ENCODE assay signal across 8 cellular contexts in the genomic region with DNA sequence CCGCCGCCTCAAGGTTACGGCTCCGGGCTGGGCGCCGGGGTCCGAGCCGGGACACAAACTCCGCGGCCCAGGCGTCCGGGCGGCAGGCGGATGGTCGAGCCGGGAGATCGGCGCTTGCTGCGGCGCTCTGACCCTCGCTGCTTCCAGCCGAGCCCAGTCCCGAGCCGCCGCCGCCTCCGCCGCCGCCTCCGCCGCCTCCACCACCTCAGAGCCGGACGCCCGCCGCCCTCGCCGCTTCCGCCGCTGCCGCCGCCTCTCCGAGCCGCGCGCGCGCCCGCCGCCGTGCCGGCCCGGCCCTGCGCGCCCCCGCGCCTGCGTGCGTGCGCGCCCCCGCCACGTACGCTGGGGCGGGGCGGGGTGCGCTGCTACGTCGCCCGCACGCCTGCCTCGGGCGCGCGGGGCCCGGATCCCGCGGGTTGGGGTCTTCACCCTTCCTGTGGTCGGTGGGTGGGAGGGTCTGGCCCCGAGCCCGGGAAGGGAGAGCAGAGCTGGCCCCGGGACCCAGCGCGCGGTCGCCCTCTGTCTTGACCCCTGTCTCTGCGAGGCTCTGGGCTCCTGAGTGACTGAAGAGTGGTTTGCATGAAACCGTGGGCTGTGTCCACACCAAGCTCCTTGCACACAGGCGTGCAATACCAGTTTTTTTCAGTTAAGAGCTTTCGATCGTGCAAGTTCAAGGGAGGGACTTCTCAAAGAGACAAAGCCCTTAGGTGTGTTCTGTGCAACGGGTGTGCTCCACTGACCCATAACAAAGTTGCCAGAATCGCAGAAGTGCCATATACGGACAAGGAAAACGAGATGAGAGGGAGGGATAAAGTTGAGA. TPM values are rescaled to one million over a fixed set of nuclear protein-coding genes. Genes with fewer than 3 reads are reported as not detected.
DNase-seq lines count a peak whose midpoint lies in the region; ATAC-seq and TF ChIP-seq lines count a peak whose summit lies in the region.

Gene SMURF1 (minus strand): TSS at position 256 of the 820 bp plus-strand sequence. CDS start 328 bp downstream, outside the sequence.

- H3K36me3 Mint-ChIP-seq in neural progenitor cell: peaks cover 2% of the 10 kb centered on the region

- H2AFZ ChIP-seq in neural progenitor cell (replicated peaks): peak within 1 kb of the TSS; percentile 96

- no peaks in the 10 kb centered on the region for H3K27me3 ChIP-seq in HL-60 (ENCODE audit: insufficient read depth, poor library complexity, severe bottlenecking)
- no peaks in the 10 kb centered on the region for H3K27me3 ChIP-seq in neural progenitor cell
- no peaks in the 10 kb centered on the region for H3K27me3 ChIP-seq in stomach smooth muscle (ENCODE audit: control insufficient read depth in 1 of 2, insufficient read depth in 2 of 2, low read length in 2 of 2)

- peak within 1 kb of the TSS; percentile 92 for H3K4me3 Mint-ChIP-seq in neural progenitor cell

- peaks cover 6% of the 10 kb centered on the region for H3K27me3 Mint-ChIP-seq in neural progenitor cell (ENCODE audit: insufficient read depth, low read depth)

- in situ Hi-C loops in Caki2 (cut with HindIII; ENCODE audit: low pct_unique_long_range_greater_than_20kb, low sequenced_read_pairs): no loop called here

- H3K4me2 ChIP-seq in neural progenitor cell: peak within 1 kb of the TSS; percentile 94

- H3K4me1 ChIP-seq in neural progenitor cell (peaks cover 26% of the 10 kb centered on the region), stomach smooth muscle (ENCODE audit: control insufficient read depth, insufficient read depth, low read length) (peaks cover 10% of the 10 kb centered on the region)

- H3K4me3 ChIP-seq in HL-60 (replicated peaks; ENCODE audit: insufficient read depth, low read length) (peak within 1 kb of the TSS; percentile 78), neural progenitor cell (peak within 1 kb of the TSS; percentile 96), stomach smooth muscle (ENCODE audit: low read length in 2 of 2) (peak within 1 kb of the TSS; percentile 84 to 90)

- peaks cover 34% of the 10 kb centered on the region for H3K4me1 Mint-ChIP-seq in neural progenitor cell

- peak; percentile 76 for ATAC-seq in GM19463 (IDR thresholded peaks at IDR 0.05; ENCODE audit: unreplicated experiment)

- no peaks in the 10 kb centered on the region for H3K9me3 ChIP-seq in neural progenitor cell (ENCODE audit: low read depth)
- H3K9me3 ChIP-seq in stomach smooth muscle (ENCODE audit: control insufficient read depth in 2 of 2, low read length in 2 of 2): no peaks in the 10 kb centered on the region

- H3F3A ChIP-seq in neural progenitor cell (ENCODE audit: low read depth): peaks cover 38% of the 10 kb centered on the region

- H3K36me3 ChIP-seq in neural progenitor cell: no peaks in the 10 kb centered on the region
- H3K36me3 ChIP-seq in stomach smooth muscle (ENCODE audit: control insufficient read depth in 2 of 2, insufficient read depth in 2 of 2, low read length in 2 of 2): no peaks in the 10 kb centered on the region

- peaks cover 31% of the 10 kb centered on the region for H3K79me2 ChIP-seq in neural progenitor cell (ENCODE audit: low read depth)

- H3K27ac ChIP-seq in HL-60 (replicated peaks) (peak within 1 kb of the TSS; percentile 86), neural progenitor cell (peak within 1 kb of the TSS; percentile 86), stomach smooth muscle (ENCODE audit: low read length) (peak within 1 kb of the TSS; percentile 86)

- peak within 1 kb of the TSS; percentile 79 for H3K9ac ChIP-seq in neural progenitor cell
- peak within 1 kb of the TSS; percentile 69 to 87 for H3K9ac ChIP-seq in stomach smooth muscle (ENCODE audit: low read length in 2 of 2)

- peak within 1 kb of the TSS; percentile 85 for H3K27ac Mint-ChIP-seq in neural progenitor cell

- no peaks in the 10 kb centered on the region for H4K20me1 ChIP-seq in neural progenitor cell (ENCODE audit: low read depth)

- no peaks in the 10 kb centered on the region for H3K9me3 Mint-ChIP-seq in neural progenitor cell

- no peak for TF ChIP-seq CTCF in HL-60 (IDR thresholded peaks at IDR 0.05; ENCODE audit: insufficient read depth, low read length)
- peak; percentile 12 for TF ChIP-seq CTCF in neural progenitor cell (IDR thresholded peaks at IDR 0.05)

- DNase-seq in Caki2 (ENCODE audit: low read depth) (peak; percentile 77), HL-60 (ENCODE audit: low read depth in 1 of 2, low spot score in 1 of 2) (peak in 1 of 2 experiments; percentile 50), RKO (ENCODE audit: low spot score) (peak; percentile 80), foreskin melanocyte (peak; percentile 61), neural progenitor cell (ENCODE audit: low spot score) (peak; percentile 92)
- DNase-seq in activated gamma-delta T cell treated with anti-CD3 and anti-CD28 coated beads, Interleukin-2, amount 50 U/mL, for 16 hours (ENCODE audit: low read depth): peak; percentile 41

RNA-seq across cellular contexts. Expression of gene SMURF1, which starts in this region (rescaled TPM):
- 37.7 and 50.4 TPM in 2 replicates for total RNA-seq in Caki2 (2014; rRNA removed; shearing (Covaris generic); ENCODE audit: low replicate concordance)
- 31.0 and 34.5 TPM in 2 replicates for total RNA-seq in neural progenitor cell (ENCODE audit: low replicate concordance)
